ENCODE assay signal across 1 cellular context in the genomic region with DNA sequence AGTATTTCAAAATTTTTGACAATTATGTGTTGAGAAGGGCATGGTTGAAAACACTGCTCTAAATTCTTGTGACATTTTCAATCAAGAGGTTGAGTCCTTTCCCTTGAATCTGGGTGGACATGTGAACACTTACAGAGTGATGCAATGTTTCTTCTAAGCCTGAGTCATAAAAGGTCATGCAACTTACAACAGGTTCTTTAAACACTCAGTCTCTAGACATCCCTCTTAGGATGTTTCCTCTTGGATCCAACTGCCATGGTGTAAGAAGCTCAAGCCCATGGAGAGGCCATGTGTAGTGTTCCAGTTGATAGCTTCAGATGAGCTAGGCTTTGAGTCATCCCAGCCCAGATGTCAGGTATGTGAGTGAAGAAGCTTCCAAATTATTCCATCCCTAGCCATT.
TF ChIP-seq lines count a peak whose summit lies in the region.

No MANE protein-coding gene starts in this region.

TF ChIP-seq in A549, 52 proteins besides CTCF, POLR2A, EP300 and RAD21 (continued from another document):
- TF ChIP-seq, protein P1, sequence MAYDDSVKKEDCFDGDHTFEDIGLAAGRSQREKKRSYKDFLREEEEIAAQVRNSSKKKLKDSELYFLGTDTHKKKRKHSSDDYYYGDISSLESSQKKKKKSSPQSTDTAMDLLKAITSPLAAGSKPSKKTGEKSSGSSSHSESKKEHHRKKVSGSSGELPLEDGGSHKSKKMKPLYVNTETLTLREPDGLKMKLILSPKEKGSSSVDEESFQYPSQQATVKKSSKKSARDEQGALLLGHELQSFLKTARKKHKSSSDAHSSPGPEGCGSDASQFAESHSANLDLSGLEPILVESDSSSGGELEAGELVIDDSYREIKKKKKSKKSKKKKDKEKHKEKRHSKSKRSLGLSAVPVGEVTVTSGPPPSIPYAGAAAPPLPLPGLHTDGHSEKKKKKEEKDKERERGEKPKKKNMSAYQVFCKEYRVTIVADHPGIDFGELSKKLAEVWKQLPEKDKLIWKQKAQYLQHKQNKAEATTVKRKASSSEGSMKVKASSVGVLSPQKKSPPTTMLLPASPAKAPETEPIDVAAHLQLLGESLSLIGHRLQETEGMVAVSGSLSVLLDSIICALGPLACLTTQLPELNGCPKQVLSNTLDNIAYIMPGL (CRISPR knock-in tag; IDR thresholded peaks at IDR 0.05; ENCODE audit: borderline replicate concordance), result no peak
- TF ChIP-seq TFCP2L1 (CRISPR knock-in tag; IDR thresholded peaks at IDR 0.05) (no peak), EHF (CRISPR knock-in tag; IDR thresholded peaks at IDR 0.05) (no peak), CHD2 (IDR thresholded peaks at IDR 0.05; ENCODE audit: low read length, partially characterized antibody) (no peak), SREBF2 (IDR thresholded peaks at IDR 0.05) (no peak), FOXS1 (CRISPR knock-in tag; IDR thresholded peaks at IDR 0.05) (no peak), JUN (IDR thresholded peaks at IDR 0.05) (no peak)
- TF ChIP-seq, protein P2, sequence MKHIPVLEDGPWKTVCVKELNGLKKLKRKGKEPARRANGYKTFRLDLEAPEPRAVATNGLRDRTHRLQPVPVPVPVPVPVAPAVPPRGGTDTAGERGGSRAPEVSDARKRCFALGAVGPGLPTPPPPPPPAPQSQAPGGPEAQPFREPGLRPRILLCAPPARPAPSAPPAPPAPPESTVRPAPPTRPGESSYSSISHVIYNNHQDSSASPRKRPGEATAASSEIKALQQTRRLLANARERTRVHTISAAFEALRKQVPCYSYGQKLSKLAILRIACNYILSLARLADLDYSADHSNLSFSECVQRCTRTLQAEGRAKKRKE (CRISPR knock-in tag; IDR thresholded peaks at IDR 0.05; ENCODE audit: low read depth), result no peak
